Comparison of ENCODE assay signal across 28 cellular contexts in genomic region chr16:77841275-77841640, GRCh38. TPM values are rescaled to one million over a fixed set of nuclear protein-coding genes. Genes with fewer than 3 reads are reported as not detected.
"Had no signal": no experiment of that assay in that cellular context is flagged by ENCODE, and none has a peak within 500 bp of the region (broad histone marks: within the 10 kb centered on the region; RNA-seq: fewer than 3 reads in every experiment).

No MANE protein-coding gene starts in this region.

- H3K4me3 ChIP-seq: esophagus squamous epithelium, heart right ventricle, lung, neural progenitor cell, psoas muscle, sigmoid colon, stomach, testis, tibial nerve had no signal

- H3K27ac Mint-ChIP-seq: effector memory CD8-positive, alpha-beta T cell; immature natural killer cell; memory B cell; naive B cell; natural killer cell treated with Interleukin-12 subunit alpha and Interleukin-12 subunit beta and Interleukin-15 and Interleukin-18, amount 100 ng/mL, for 72 hours; neural progenitor cell; stimulated activated effector memory CD8-positive, alpha-beta T cell treated with anti-CD3 and anti-CD28 coated beads, Interleukin-12 subunit alpha, Interleukin-12 subunit beta, amount 100 ng/mL, for 72 hours had no signal

- H3K4me1 Mint-ChIP-seq: immature natural killer cell; memory B cell; stimulated activated effector memory CD8-positive, alpha-beta T cell treated with anti-CD3 and anti-CD28 coated beads, Interleukin-12 subunit alpha, Interleukin-12 subunit beta, amount 100 ng/mL, for 72 hours had no signal

- H3K27me3 ChIP-seq: heart right ventricle, neural progenitor cell, sigmoid colon, testis, tibial nerve had no signal

- FAIRE-seq: endometrium had no signal

- H3K9me3 ChIP-seq: esophagus squamous epithelium, heart right ventricle, psoas muscle, sigmoid colon, stomach, testis, tibial nerve had no signal

- H3K4me3 Mint-ChIP-seq: effector memory CD8-positive, alpha-beta T cell; immature natural killer cell; memory B cell; natural killer cell treated with Interleukin-12 subunit alpha and Interleukin-12 subunit beta and Interleukin-15 and Interleukin-18, amount 100 ng/mL, for 72 hours; neural progenitor cell; stimulated activated effector memory CD8-positive, alpha-beta T cell treated with anti-CD3 and anti-CD28 coated beads, Interleukin-12 subunit alpha, Interleukin-12 subunit beta, amount 100 ng/mL, for 72 hours had no signal

- DNase-seq: cortex of kidney; effector memory CD8-positive, alpha-beta T cell; erythroblast; esophagus squamous epithelium; foreskin melanocyte; glutamatergic neuron; heart right ventricle; hypothalamus; immature natural killer cell; islet precursor cell; kidney glomerular epithelial cell; naive B cell; psoas muscle; right cardiac atrium; sigmoid colon; stimulated activated CD4-positive, alpha-beta T cell treated with anti-CD3 and anti-CD28 coated beads, Interleukin-2, amount 100 ng/mL, for 24 hours; stimulated activated CD4-positive, alpha-beta T cell treated with anti-CD3 and anti-CD28 coated beads, Interleukin-4, amount 100 ng/mL, for 24 hours; stimulated activated naive CD4-positive, alpha-beta T cell treated with Interleukin-2 at 50 U/mL for 16 hours; stomach; testis had no signal

- H2AFZ ChIP-seq: neural progenitor cell had no signal

- H3K36me3 ChIP-seq: esophagus squamous epithelium, heart right ventricle, neural progenitor cell, sigmoid colon, stomach, tibial nerve had no signal

- H3K9ac ChIP-seq: neural progenitor cell had no signal

- H3K36me3 Mint-ChIP-seq: immature natural killer cell; memory B cell; naive B cell; natural killer cell treated with Interleukin-12 subunit alpha and Interleukin-12 subunit beta and Interleukin-15 and Interleukin-18, amount 100 ng/mL, for 72 hours; stimulated activated effector memory CD8-positive, alpha-beta T cell treated with anti-CD3 and anti-CD28 coated beads, Interleukin-12 subunit alpha, Interleukin-12 subunit beta, amount 100 ng/mL, for 72 hours had no signal

- H3K27ac ChIP-seq: esophagus squamous epithelium, heart right ventricle, neural progenitor cell, psoas muscle, sigmoid colon, stomach, testis, tibial nerve had no signal

- H3K4me1 ChIP-seq: esophagus squamous epithelium, psoas muscle, sigmoid colon, testis, tibial nerve had no signal

- H3K4me2 ChIP-seq: neural progenitor cell had no signal

- H3K9me3 Mint-ChIP-seq: effector memory CD8-positive, alpha-beta T cell; immature natural killer cell; naive B cell; natural killer cell treated with Interleukin-12 subunit alpha and Interleukin-12 subunit beta and Interleukin-15 and Interleukin-18, amount 100 ng/mL, for 72 hours; neural progenitor cell; stimulated activated effector memory CD8-positive, alpha-beta T cell treated with anti-CD3 and anti-CD28 coated beads, Interleukin-12 subunit alpha, Interleukin-12 subunit beta, amount 100 ng/mL, for 72 hours had no signal

- ATAC-seq: effector memory CD8-positive, alpha-beta T cell; heart right ventricle; natural killer cell treated with Interleukin-12 subunit alpha and Interleukin-12 subunit beta and Interleukin-15 and Interleukin-18, amount 100 ng/mL, for 72 hours; psoas muscle; right cardiac atrium; stimulated activated effector memory CD8-positive, alpha-beta T cell treated with anti-CD3 and anti-CD28 coated beads, Interleukin-12 subunit alpha, Interleukin-12 subunit beta, amount 100 ng/mL, for 72 hours had no signal

RNA-seq across cellular contexts. Expression of gene VAT1L, which starts 52.9 kb away (rescaled TPM):
- total RNA-seq: osteocyte had no signal
